1 cellular context compared by ENCODE assay signal in genomic region chr7:54330216-54330800, GRCh38.
TF ChIP-seq lines count a peak whose summit lies in the region.

No MANE protein-coding gene starts in this region.

TF ChIP-seq in GM23338, 12 proteins besides CTCF, POLR2A, EP300 and RAD21 (continued from another document):
- TF ChIP-seq ZNF462 (CRISPR knock-in tag; IDR thresholded peaks at IDR 0.05) (no peak), ETS1 (IDR thresholded peaks at IDR 0.05) (no peak), NANOG (IDR thresholded peaks at IDR 0.05; ENCODE audit: borderline replicate concordance) (no peak), ZNF114 (CRISPR knock-in tag; IDR thresholded peaks at IDR 0.05) (no peak), CREB1 (CRISPR knock-in tag; IDR thresholded peaks at IDR 0.05; ENCODE audit: low read depth) (no peak), JUNB (IDR thresholded peaks at IDR 0.05; ENCODE audit: unreplicated experiment) (no peak), STAT1 (IDR thresholded peaks at IDR 0.05; ENCODE audit: unreplicated experiment) (no peak), ZNF331 (CRISPR knock-in tag; IDR thresholded peaks at IDR 0.05; ENCODE audit: low read depth) (no peak)
TF ChIP-seq in GM23338: peak in this region for 0.
